ENCODE assay signal across 14 cellular contexts in the genomic region with DNA sequence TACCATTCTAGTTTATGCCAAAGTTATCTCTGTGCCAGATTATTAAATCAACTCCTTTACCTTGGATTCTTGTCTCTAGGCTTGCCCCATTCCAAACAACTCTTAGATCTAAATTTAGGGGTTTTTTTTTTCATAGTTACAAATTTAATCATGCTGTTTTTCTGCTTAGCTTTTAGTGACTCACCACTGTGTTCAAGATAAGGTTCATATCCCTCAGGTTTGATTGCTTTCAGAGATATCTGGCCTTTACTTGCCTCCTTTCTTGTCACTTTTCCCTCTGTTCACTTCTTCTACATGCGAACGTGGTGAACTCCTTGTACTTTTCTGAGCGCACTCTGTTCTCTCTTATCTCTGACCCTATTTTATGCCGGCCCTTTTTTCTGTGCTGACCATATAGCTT.
"Had no signal": no experiment of that assay in that cellular context is flagged by ENCODE, and none has a peak within 500 bp of the region (broad histone marks: within the 10 kb centered on the region; RNA-seq: fewer than 3 reads in every experiment).

No MANE protein-coding gene starts in this region.

- H3K27ac ChIP-seq: prostate gland, testis, upper lobe of right lung had no signal

- H3K4me3 ChIP-seq: prostate gland, testis, upper lobe of right lung had no signal

- ATAC-seq: esophagus mucosa; naive thymus-derived CD4-positive, alpha-beta T cell; sciatic nerve; upper lobe of right lung had no signal

- H3K9me3 ChIP-seq: prostate gland, testis, upper lobe of right lung had no signal

- H3K36me3 ChIP-seq: prostate gland had no signal

- H3K27me3 ChIP-seq: testis, upper lobe of right lung had no signal

- DNase-seq: activated CD4-positive, alpha-beta T cell treated with anti-CD3 and anti-CD28 coated beads, Interleukin-2, amount 50 U/mL, for 1 hour; activated CD4-positive, CD25-positive, alpha-beta regulatory T cell; activated naive CD4-positive, alpha-beta T cell treated with anti-CD3 and anti-CD28 coated beads, Interleukin-2, amount 50 U/mL, for 16 hours; activated T-cell treated with anti-CD3 and anti-CD28 coated beads for 4 hours; amygdala; endodermal cell; naive thymus-derived CD4-positive, alpha-beta T cell; stimulated activated CD4-positive, alpha-beta T cell treated with anti-CD3 and anti-CD28 coated beads, Interleukin-12 subunit alpha, Interleukin-12 subunit beta, amount 100 ng/mL, for 4 hours; stimulated activated CD4-positive, alpha-beta T cell treated with anti-CD3 and anti-CD28 coated beads, Interleukin-2, amount 100 ng/mL, for 48 hours; testis; upper lobe of right lung had no signal

- H3K4me1 ChIP-seq: prostate gland, testis, upper lobe of right lung had no signal
